ENCODE assay signal across 22 cellular contexts in the genomic region with DNA sequence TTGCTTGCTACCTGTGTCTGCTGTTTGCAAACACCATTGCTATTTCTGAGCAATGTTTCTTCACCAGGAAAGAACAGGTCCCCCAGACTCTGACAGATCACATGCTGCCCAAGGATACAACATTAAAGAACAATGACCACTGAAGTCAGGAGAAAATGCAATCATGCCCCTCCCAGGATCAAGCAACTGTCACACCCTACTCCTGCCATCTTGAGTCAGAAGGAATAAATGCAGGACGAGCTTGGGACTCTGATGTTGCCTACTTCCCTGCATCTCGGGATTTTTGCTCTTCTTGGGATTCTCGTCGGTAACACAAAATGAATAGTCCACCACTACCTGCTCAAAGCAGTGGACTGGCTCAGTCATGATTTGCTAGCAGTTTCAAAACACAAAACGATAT.
A peak's percentile ranks its signal among the peaks of the same experiment; 100 is the strongest.
DNase-seq lines count a peak whose midpoint lies in the region; ATAC-seq, FAIRE-seq and TF ChIP-seq lines count a peak whose summit lies in the region.
"Had no signal": no experiment of that assay in that cellular context is flagged by ENCODE, and none has a peak within 500 bp of the region (broad histone marks: within the 10 kb centered on the region; RNA-seq: fewer than 3 reads in every experiment).

No MANE protein-coding gene starts in this region.

- H3K79me1 ChIP-seq in H1 (ENCODE audit: low read depth, low read length) = no peaks in the 10 kb centered on the region

- H2BK20ac ChIP-seq in H1 (ENCODE audit: low read length) = no peak overlapping the region

- no peak overlapping the region for H3K4ac ChIP-seq in H1 (replicated peaks; ENCODE audit: insufficient read length, low read depth, low read length)

- no peak overlapping the region for H3K9ac ChIP-seq in PC-3 (ENCODE audit: low read length)
- no peak overlapping the region for H3K9ac ChIP-seq in H1 (replicated peaks in 1 of 4; ENCODE audit: extremely low read depth in 1 of 4, low read depth in 3 of 4, low read length in 3 of 4)

- peak in 1 of 2 experiments; percentile 29 for DNase-seq in A549 (ENCODE audit: low read depth in 1 of 2, low spot score in 1 of 2)
- DNase-seq in D721Med (ENCODE audit: insufficient read length, low spot score) = no peak
- no peak for DNase-seq in PC-3
- peak in 1 of 2 experiments; percentile 46 for DNase-seq in H1 (ENCODE audit: low read depth in 1 of 2, low spot score in 2 of 2)
- DNase-seq in chondrocyte (ENCODE audit: low spot score) = no peak
- DNase-seq in RKO (ENCODE audit: low spot score) = no peak
- DNase-seq in globus pallidus (ENCODE audit: low spot score) = no peak
- DNase-seq: activated CD8-positive, alpha-beta memory T cell treated with anti-CD3 and anti-CD28 coated beads, Interleukin-2, amount 10 ng/mL, durations not matched to agents 7 days and 5 days; COR-L47; effector CD4-positive, alpha-beta T cell; esophagus squamous epithelium; GOT3; Kasumi-1; NCI-H1092 treated with DMSO at 0.1 percent for 48 hours; NCI-H2029 treated with DMSO at 0.1 percent for 48 hours; NCI-H526; occipital lobe; testis had no signal

- H2BK15ac ChIP-seq in H1 (ENCODE audit: low read length) = no peak overlapping the region

- H3K27me3 ChIP-seq in PC-3 (ENCODE audit: low read length) = no peaks in the 10 kb centered on the region
- H3K27me3 ChIP-seq in H1 (replicated peaks in 1 of 4; ENCODE audit: control insufficient read depth in 3 of 4, extremely low read depth in 1 of 4, insufficient read depth in 3 of 4, low read length in 3 of 4) = no peaks in the 10 kb centered on the region
- H3K27me3 ChIP-seq: esophagus squamous epithelium, testis had no signal

- CTCF ChIA-PET in A549 (lab: Yijun Ruan, JAX) = interaction anchor here (0.6 to 2.0 kb wide), 2 partner anchors 9 to 422 kb away, joined by 5 read pairs; no protein-coding TSS in a partner anchor
- CTCF ChIA-PET in PC-3 (lab: Charles Lee) = no interaction called here
- CTCF ChIA-PET in H1 (lab: Charles Lee; ENCODE audit: partially characterized antibody) = interaction anchor here (0.7 to 2.7 kb wide), 11 partner anchors 10 to 631 kb away, joined by 3 to 16 read pairs (median 3); no protein-coding TSS in a partner anchor

- no peak overlapping the region for H3K56ac ChIP-seq in H1 (replicated peaks; ENCODE audit: insufficient read length, low read depth, low read length)

- H3K9me3 ChIP-seq in A549 (no peaks in the 10 kb centered on the region), PC-3 (ENCODE audit: low read length) (no peaks in the 10 kb centered on the region), H1 (ENCODE audit: insufficient read depth in 2 of 2, low read depth in 1 of 2, low read length in 1 of 2) (no peaks in the 10 kb centered on the region)
- H3K9me3 ChIP-seq: esophagus squamous epithelium, testis had no signal

- H3K23me2 ChIP-seq in H1 (ENCODE audit: low read depth, low read length) = no peaks in the 10 kb centered on the region

- no peak overlapping the region for H3K23ac ChIP-seq in H1 (ENCODE audit: insufficient read length)

- H3K4me2 ChIP-seq in A549 = no peak overlapping the region
- no peak overlapping the region for H3K4me2 ChIP-seq in PC-3 (ENCODE audit: low read length)
- H3K4me2 ChIP-seq in H1 (ENCODE audit: insufficient read depth in 1 of 2, low read depth in 2 of 2, low read length in 2 of 2) = no peak overlapping the region

- peaks cover 11% of the 10 kb centered on the region; the same call in 1 of the 3 replicates for H3K4me1 ChIP-seq in A549
- peaks cover 9% of the 10 kb centered on the region for H3K4me1 ChIP-seq in PC-3 (ENCODE audit: insufficient read depth, low read length)
- H3K4me1 ChIP-seq in H1 (replicated peaks in 1 of 4; ENCODE audit: control insufficient read depth in 3 of 4, insufficient read depth in 4 of 4, low read length in 3 of 4) = peaks cover 0 to 5% (median 0%) of the 10 kb centered on the region in 4 experiments; a peak in 2 of 7 replicates

- H4K91ac ChIP-seq in H1 (replicated peaks; ENCODE audit: insufficient read length, low read length) = no peak overlapping the region

- H2BK5ac ChIP-seq in H1 (ENCODE audit: low read depth, low read length) = no peak overlapping the region

- no peaks in the 10 kb centered on the region for H3K9me2 ChIP-seq in PC-3 (replicated peaks; ENCODE audit: low read length)

- H3K4me1 Mint-ChIP-seq in chondrocyte (ENCODE audit: low read depth) = peaks cover 19% of the 10 kb centered on the region

- BruUV-seq in PC-3 (replicated peaks; lab: Mats Ljungman, UMichigan) = no TSS peak

- no peaks in the 10 kb centered on the region for H3K27me3 Mint-ChIP-seq in chondrocyte (ENCODE audit: low read depth)
- H3K27me3 Mint-ChIP-seq: activated CD8-positive, alpha-beta memory T cell treated with anti-CD3 and anti-CD28 coated beads, Interleukin-2, amount 10 ng/mL, durations not matched to agents 7 days and 5 days had no signal

- H2BK120ac ChIP-seq in H1 (replicated peaks; ENCODE audit: low read depth, low read length) = no peak overlapping the region

- H3K4me3 ChIP-seq in A549 = no peak overlapping the region
- no peak overlapping the region for H3K4me3 ChIP-seq in PC-3 (ENCODE audit: low read length)
- H3K4me3 ChIP-seq in H1 (ENCODE audit: extremely low read depth in 1 of 4, insufficient read depth in 2 of 4, low read depth in 3 of 4, low read length in 4 of 4) = no peak overlapping the region
- H3K4me3 ChIP-seq: esophagus squamous epithelium, testis had no signal

- no peaks in the 10 kb centered on the region for H3K79me2 ChIP-seq in PC-3 (ENCODE audit: low read length)
- H3K79me2 ChIP-seq in H1 (ENCODE audit: control insufficient read depth in 1 of 2, insufficient read depth in 2 of 2, low read length in 2 of 2) = no peaks in the 10 kb centered on the region

- H4K20me1 ChIP-seq in PC-3 (ENCODE audit: low read length) = no peaks in the 10 kb centered on the region
- H4K20me1 ChIP-seq in H1 (replicated peaks in 1 of 2; ENCODE audit: control insufficient read depth in 1 of 2, insufficient read depth in 2 of 2, low read length in 2 of 2) = no peaks in the 10 kb centered on the region

- no peak overlapping the region for H2AK5ac ChIP-seq in H1 (ENCODE audit: low read depth, low read length)

- no peak overlapping the region for H4K5ac ChIP-seq in H1 (ENCODE audit: insufficient read length, low read depth, low read length)

- no peak overlapping the region for H3K27ac Mint-ChIP-seq in chondrocyte (ENCODE audit: unreplicated experiment)
- H3K27ac Mint-ChIP-seq: activated CD8-positive, alpha-beta memory T cell treated with anti-CD3 and anti-CD28 coated beads, Interleukin-2, amount 10 ng/mL, durations not matched to agents 7 days and 5 days; activated T-helper 2 cell treated with anti-CD3 and anti-CD28 coated beads, Interferon-gamma antibody, Interleukin-2, Interleukin-4, amounts not matched to agents 10 μg/mL and 5 μg/mL and 100 μg/mL, durations not matched to agents 14 hours and 24 hours and 36 hours; T-helper 2 cell treated with Interferon-gamma antibody and Interleukin-4, amounts not matched to agents 5 μg/mL and 100 μg/mL, for 36 hours had no signal

- no peak overlapping the region for H4K8ac ChIP-seq in H1 (ENCODE audit: extremely low read depth, insufficient read depth, low read length)

- FAIRE-seq in A549 (lab: Jason Lieb, UNC) (no peak), D721Med (lab: Jason Lieb, UNC) (no peak), H1 (lab: Jason Lieb, UNC) (peak; percentile 87)
- FAIRE-seq: HTR-8/SVneo had no signal

- H3K4me3 Mint-ChIP-seq in chondrocyte (ENCODE audit: unreplicated experiment) = no peak overlapping the region
- H3K4me3 Mint-ChIP-seq: activated CD8-positive, alpha-beta memory T cell treated with anti-CD3 and anti-CD28 coated beads, Interleukin-2, amount 10 ng/mL, durations not matched to agents 7 days and 5 days had no signal

- WGBS in A549 (ENCODE audit: missing lambda C conversion rate) = 64% methylated on average over 5 of the region's 5 CpGs
- WGBS in H1 (ENCODE audit: extremely low coverage in 1 of 2, insufficient coverage in 1 of 2, insufficient read length in 1 of 2, insufficient replicate concordance in 2 of 2, low coverage in 1 of 2, low lambda C conversion rate in 2 of 2, missing lambda C conversion rate in 1 of 2), 2 experiments = 84% methylated on average over 5 of the region's 5 CpGs; no CpG with 5 or more reads in 1 of the 2 experiments

- no peaks in the 10 kb centered on the region for H3K9me3 Mint-ChIP-seq in chondrocyte (ENCODE audit: low read depth)
- H3K9me3 Mint-ChIP-seq: activated T-helper 2 cell treated with anti-CD3 and anti-CD28 coated beads, Interferon-gamma antibody, Interleukin-2, Interleukin-4, amounts not matched to agents 10 μg/mL and 5 μg/mL and 100 μg/mL, durations not matched to agents 14 hours and 24 hours and 36 hours; T-helper 2 cell treated with Interferon-gamma antibody and Interleukin-4, amounts not matched to agents 5 μg/mL and 100 μg/mL, for 36 hours had no signal

- H3K14ac ChIP-seq in H1 (ENCODE audit: insufficient read length) = no peak overlapping the region

- H3K27ac ChIP-seq in A549 (no peak overlapping the region), PC-3 (ENCODE audit: low read length) (no peak overlapping the region), H1 (ENCODE audit: low read depth, low read length) (no peak overlapping the region)
- H3K27ac ChIP-seq: esophagus squamous epithelium, testis had no signal

- peak overlapping the region; percentile 48; the same call in 1 of the 2 replicates for H2AFZ ChIP-seq in PC-3 (ENCODE audit: low read length)
- H2AFZ ChIP-seq in H1 (ENCODE audit: low read length) = no peak overlapping the region

- TF ChIP-seq POLR2A in A549 (IDR thresholded peaks at IDR 0.05; ENCODE audit: low read length) = no peak
- TF ChIP-seq POLR2A in H1 (IDR thresholded peaks at IDR 0.05; ENCODE audit: control extremely low read depth in 1 of 2, low read depth in 2 of 2, low read length in 2 of 2) = no peak

- peak; percentile 23 to 32; a peak in 2 of 5 replicates for TF ChIP-seq RAD21 in A549 (conservative IDR thresholded peaks at IDR 0.05 in 1 of 2, IDR thresholded peaks at IDR 0.05 in 1 of 2)
- TF ChIP-seq RAD21 in H1 (IDR thresholded peaks at IDR 0.05 in 1 of 2, conservative IDR thresholded peaks at IDR 0.05 in 1 of 2; ENCODE audit: low read depth in 2 of 2, low read length in 2 of 2) = peak; percentile 66 to 75

- H2BK12ac ChIP-seq in H1 (ENCODE audit: low read depth, low read length) = no peak overlapping the region

- H3F3A ChIP-seq in PC-3 (ENCODE audit: low read length, unreplicated experiment) = no peaks in the 10 kb centered on the region

- H3K36me3 ChIP-seq in PC-3 (ENCODE audit: low read depth, low read length) = no peaks in the 10 kb centered on the region
- no peaks in the 10 kb centered on the region for H3K36me3 ChIP-seq in H1 (ENCODE audit: control insufficient read depth in 2 of 4, insufficient read depth in 4 of 4, low read length in 3 of 4)
- H3K36me3 ChIP-seq: esophagus squamous epithelium had no signal

- intact Hi-C loops in PC-3 (cut with micrococcal nuclease) = loop anchor here (5.0 kb wide), 1 partner anchor 416 kb away; no protein-coding TSS in a partner anchor

- TF ChIP-seq EP300 in A549 (IDR thresholded peaks at IDR 0.05) = no peak
- no peak for TF ChIP-seq EP300 in H1 (IDR thresholded peaks at IDR 0.05; ENCODE audit: borderline replicate concordance in 1 of 2, low read depth in 2 of 2, low read length in 2 of 2)

- H3K18ac ChIP-seq in H1 (ENCODE audit: extremely low read depth, low read length) = no peak overlapping the region

- ATAC-seq in A549 (peak in 1 of 2 experiments; percentile 65; a peak in 2 of 6 replicates), PC-3 (no peak), GM18909 (IDR thresholded peaks at IDR 0.05; ENCODE audit: poor library complexity, unreplicated experiment) (no peak)
- ATAC-seq: activated CD8-positive, alpha-beta memory T cell treated with anti-CD3 and anti-CD28 coated beads, Interleukin-2, amount 10 ng/mL, durations not matched to agents 7 days and 5 days had no signal

- H3K36me3 Mint-ChIP-seq in chondrocyte (ENCODE audit: low read depth) = no peaks in the 10 kb centered on the region
- H3K36me3 Mint-ChIP-seq: activated CD8-positive, alpha-beta memory T cell treated with anti-CD3 and anti-CD28 coated beads, Interleukin-2, amount 10 ng/mL, durations not matched to agents 7 days and 5 days had no signal

- TF ChIP-seq CTCF in A549 (IDR thresholded peaks at IDR 0.05) (no peak), D721Med (IDR thresholded peaks at IDR 0.05; ENCODE audit: insufficient read depth, missing control alignments) (peak; percentile 19), PC-3 (conservative IDR thresholded peaks at IDR 0.05; ENCODE audit: low read depth, low read length) (peak; percentile 24; the same call in 1 of the 2 replicates), H1 (IDR thresholded peaks at IDR 0.05; ENCODE audit: control extremely low read depth in 1 of 3, insufficient read depth in 1 of 3, low read depth in 1 of 3, low read length in 3 of 3) (peak; percentile 23 to 54 (median 35)), chondrocyte (IDR thresholded peaks at IDR 0.05) (no peak)

- POLR2A ChIA-PET in A549 (lab: Yijun Ruan, JAX) = no interaction called here
- POLR2A ChIA-PET in PC-3 (lab: Charles Lee; ENCODE audit: unreplicated experiment) = no interaction called here
- POLR2A ChIA-PET in H1 (lab: Charles Lee; ENCODE audit: partially characterized antibody) = no interaction called here

Comparison
In these comparisons a context has a peak if more than half of its experiments do, and no peak if none do; other contexts are left out.
1. CTCF ChIP-seq: peak in D721Med (single experiment), PC-3 (single experiment) and H1 (3 of 3); none in A549 (single experiment) and chondrocyte (single experiment).